8 cellular contexts compared by ENCODE assay signal in genomic region chr6:139028658-139029469, GRCh38. TPM values are rescaled to one million over a fixed set of nuclear protein-coding genes. Genes with fewer than 3 reads are reported as not detected.
DNase-seq lines count a peak whose midpoint lies in the region; ATAC-seq and TF ChIP-seq lines count a peak whose summit lies in the region.

Gene ABRACL (plus strand): TSS chr6:139028745. CDS start chr6:139034161, 5,416 bp downstream.

- no peaks in the 10 kb centered on the region for H3K9me3 Mint-ChIP-seq in T-helper 1 cell treated with Interleukin-12 subunit alpha and Interleukin-12 subunit beta and Interleukin-4 antibody, amounts not matched to agents 30 μg/mL and 1 μg/mL, for 36 hours

- H3K9ac ChIP-seq in rectal smooth muscle tissue (ENCODE audit: low read length), result peak within 1 kb of the TSS; percentile 78

- CTCF ChIA-PET in HEK293T (lab: Yijun Ruan, JAX), result no interaction called here

- POLR2A ChIA-PET in HEK293T (lab: Yijun Ruan, JAX), result interaction anchor here (1.1 kb wide), 1 partner anchor 13 kb away, joined by 4 read pairs; no protein-coding TSS in a partner anchor

- H3K4me1 Mint-ChIP-seq in T-helper 1 cell treated with Interleukin-12 subunit alpha and Interleukin-12 subunit beta and Interleukin-4 antibody, amounts not matched to agents 30 μg/mL and 1 μg/mL, for 36 hours (ENCODE audit: low read depth), result peaks cover 24% of the 10 kb centered on the region

- no peak for TF ChIP-seq CTCF in GM10266 (IDR thresholded peaks at IDR 0.05; ENCODE audit: control insufficient read depth, insufficient read depth, low read depth, missing control alignments)

- no peaks in the 10 kb centered on the region for H3K27me3 Mint-ChIP-seq in T-helper 1 cell treated with Interleukin-12 subunit alpha and Interleukin-12 subunit beta and Interleukin-4 antibody, amounts not matched to agents 30 μg/mL and 1 μg/mL, for 36 hours (ENCODE audit: low read depth)

- peak within 1 kb of the TSS; percentile 81 for H3K27ac Mint-ChIP-seq in T-helper 1 cell treated with Interleukin-12 subunit alpha and Interleukin-12 subunit beta and Interleukin-4 antibody, amounts not matched to agents 30 μg/mL and 1 μg/mL, for 36 hours

- H3K4me1 ChIP-seq in right cardiac atrium (ENCODE audit: control insufficient read depth, insufficient read depth, low read length) (no peaks in the 10 kb centered on the region), rectal smooth muscle tissue (ENCODE audit: control insufficient read depth, insufficient read depth, low read length) (no peaks in the 10 kb centered on the region)

- peak within 1 kb of the TSS; percentile 88 for H3K27ac ChIP-seq in right cardiac atrium (ENCODE audit: low read length)
- H3K27ac ChIP-seq in rectal smooth muscle tissue (ENCODE audit: low read depth, low read length), result peak within 1 kb of the TSS; percentile 64

- H3K9me3 ChIP-seq in right cardiac atrium (ENCODE audit: control insufficient read depth, low read length), result no peaks in the 10 kb centered on the region

- H3K36me3 ChIP-seq in rectal smooth muscle tissue (ENCODE audit: control insufficient read depth, insufficient read depth, low read length), result no peaks in the 10 kb centered on the region

- under 1% methylated on average over 77 of the region's 77 CpGs for WGBS in right cardiac atrium

- H3K27me3 ChIP-seq in right cardiac atrium (ENCODE audit: control insufficient read depth, insufficient read depth) (no peaks in the 10 kb centered on the region), rectal smooth muscle tissue (ENCODE audit: control insufficient read depth, insufficient read depth, low read length) (no peaks in the 10 kb centered on the region)

- DNase-seq in GM10266 (ENCODE audit: extremely low spot score) (peak; percentile 91), HEK293T (ENCODE audit: extremely low spot score) (peak; percentile 78), NAMALWA (ENCODE audit: low spot score) (peak; percentile 79), amygdala (lab: John Stamatoyannopoulos, UW) (peak in 45 of 56 donors; percentile 6 to 65 (median 34)), right cardiac atrium (peak; percentile 64 to 85 (median 84)), middle frontal gyrus (ENCODE audit: extremely low spot score, low spot score) (no peak)

- intact Hi-C loops in right cardiac atrium (cut with DNase I), result no loop called here

- peak; percentile 85 to 86 for ATAC-seq in right cardiac atrium

- H3K4me3 ChIP-seq in right cardiac atrium (ENCODE audit: low read length) (peak within 1 kb of the TSS; percentile 72), rectal smooth muscle tissue (ENCODE audit: low read length) (peak within 1 kb of the TSS; percentile 82)

- H3K36me3 Mint-ChIP-seq in T-helper 1 cell treated with Interleukin-12 subunit alpha and Interleukin-12 subunit beta and Interleukin-4 antibody, amounts not matched to agents 30 μg/mL and 1 μg/mL, for 36 hours (ENCODE audit: low read depth), result peaks cover 8% of the 10 kb centered on the region

- H3K4me3 Mint-ChIP-seq in T-helper 1 cell treated with Interleukin-12 subunit alpha and Interleukin-12 subunit beta and Interleukin-4 antibody, amounts not matched to agents 30 μg/mL and 1 μg/mL, for 36 hours, result peak within 1 kb of the TSS; percentile 93

TF ChIP-seq in HEK293T, 16 proteins besides CTCF, POLR2A, EP300 and RAD21:
- TF ChIP-seq SP1 (IDR thresholded peaks at IDR 0.05), result no peak
- no peak for TF ChIP-seq LEF1 (IDR thresholded peaks at IDR 0.05; ENCODE audit: borderline replicate concordance)
- TF ChIP-seq L3MBTL2 (conservative IDR thresholded peaks at IDR 0.05), result peak; percentile 65
- TF ChIP-seq CTBP1 (IDR thresholded peaks at IDR 0.05; ENCODE audit: borderline replicate concordance), result peak; percentile 15; the same call in 1 of the 2 replicates
- peak; percentile 34; the same call in 1 of the 2 replicates for TF ChIP-seq ELF4 (IDR thresholded peaks at IDR 0.05)

RNA-seq across cellular contexts. Expression of gene ABRACL, which starts in this region (rescaled TPM):
- total RNA-seq in right cardiac atrium, result 1 to 10 TPM; 4.5 to 8.0 (median 7.6) TPM
- 11.0 TPM for polyA plus RNA-seq in right cardiac atrium
